In the genomic region with DNA sequence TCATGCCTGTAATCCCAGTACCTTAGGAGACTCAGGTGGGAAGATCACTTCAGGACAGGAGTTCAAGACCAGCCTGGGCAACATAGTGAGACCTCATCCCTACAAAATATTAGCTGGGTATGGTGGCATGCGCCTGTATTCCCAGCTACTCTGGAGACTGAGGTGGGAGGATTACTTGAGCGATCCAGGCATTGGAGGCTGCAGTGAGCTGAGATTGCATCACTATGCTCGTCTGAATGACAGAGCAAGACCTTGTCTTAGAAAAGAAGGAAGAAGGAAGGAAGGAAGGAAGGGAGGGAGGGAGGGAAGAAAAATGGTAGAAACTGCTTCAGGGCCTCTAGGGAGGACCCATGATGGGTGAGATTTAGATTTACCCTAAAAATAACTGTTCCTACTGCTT, we compare ENCODE assay signal across 19 cellular contexts.
A peak's percentile ranks its signal among the peaks of the same experiment; 100 is the strongest.
DNase-seq lines count a peak whose midpoint lies in the region; ATAC-seq, FAIRE-seq and TF ChIP-seq lines count a peak whose summit lies in the region.
"Had no signal": no experiment of that assay in that cellular context is flagged by ENCODE, and none has a peak within 500 bp of the region (broad histone marks: within the 10 kb centered on the region; RNA-seq: fewer than 3 reads in every experiment).

No MANE protein-coding gene starts in this region.

- intact Hi-C loops in pancreas (cut with DNase I), result no loop called here

- 77 to 91% methylated on average over 3 of the region's 3 CpGs for WGBS in pancreas, 2 donors

- no peak for FAIRE-seq in pancreas (lab: Jason Lieb, UNC)
- FAIRE-seq: GM12878, GM18507 had no signal

- H3K27ac ChIP-seq in cingulate gyrus (ENCODE audit: low read depth, low read length) (peak overlapping the region; percentile 32), pancreas (no peak overlapping the region)
- H3K27ac ChIP-seq: SK-N-MC had no signal

- no peak overlapping the region for H3K4me3 Mint-ChIP-seq in progenitor cell of endocrine pancreas (ENCODE audit: low read depth)
- H3K4me3 Mint-ChIP-seq: CD4-positive, CD25-positive, alpha-beta regulatory T cell had no signal

- no peaks in the 10 kb centered on the region for H3K36me3 ChIP-seq in pancreas

- no peak for TF ChIP-seq CTCF in progenitor cell of endocrine pancreas (IDR thresholded peaks at IDR 0.05; ENCODE audit: unreplicated experiment)
- TF ChIP-seq CTCF in pancreas (IDR thresholded peaks at IDR 0.05), result no peak

- no peaks in the 10 kb centered on the region for H3K4me1 Mint-ChIP-seq in progenitor cell of endocrine pancreas (ENCODE audit: low read depth)

- H3K4me1 ChIP-seq in pancreas, result no peaks in the 10 kb centered on the region

- H3K9me3 Mint-ChIP-seq in progenitor cell of endocrine pancreas (ENCODE audit: low read depth), result no peaks in the 10 kb centered on the region
- H3K9me3 Mint-ChIP-seq: CD4-positive, CD25-positive, alpha-beta regulatory T cell had no signal

- peak; percentile 43 for DNase-seq in SIG-M5 treated with dmso at 0.1 percent for 504 hours (lab: John Stamatoyannopoulos, UW; ENCODE audit: unreplicated experiment)
- no peak for DNase-seq in SIG-M5 (lab: John Stamatoyannopoulos, UW)
- DNase-seq in NOMO-1 treated with DMSO at 0.1 percent for 48 hours (lab: John Stamatoyannopoulos, UW; ENCODE audit: unreplicated experiment), result peak; percentile 56
- no peak for DNase-seq in progenitor cell of endocrine pancreas (ENCODE audit: low spot score, unreplicated experiment)
- DNase-seq in pancreas, result no peak
- no peak for DNase-seq in retina
- DNase-seq in activated T-cell treated with anti-CD3 and anti-CD28 coated beads, Interleukin-2, amount 50 U/mL, for 1 hour, result no peak
- DNase-seq: 8988T; Calu3; CD4-positive, CD25-positive, alpha-beta regulatory T cell; KG1; NCI-H1436; NCI-H2029 treated with DMSO at 0.1 percent for 48 hours; NCI-H510A; NCI-H82 had no signal

- no peaks in the 10 kb centered on the region for H3K9me3 ChIP-seq in pancreas

- no peaks in the 10 kb centered on the region for H3K27me3 Mint-ChIP-seq in progenitor cell of endocrine pancreas
- H3K27me3 Mint-ChIP-seq: CD4-positive, CD25-positive, alpha-beta regulatory T cell had no signal

- ATAC-seq in pancreas, result no peak
- ATAC-seq: GM12878 had no signal

- H3K36me3 Mint-ChIP-seq in progenitor cell of endocrine pancreas (ENCODE audit: insufficient read depth), result peaks cover 2% of the 10 kb centered on the region

- peak overlapping the region; percentile 13 for H3K27ac Mint-ChIP-seq in progenitor cell of endocrine pancreas
- H3K27ac Mint-ChIP-seq: CD4-positive, CD25-positive, alpha-beta regulatory T cell had no signal

- H3K4me3 ChIP-seq in pancreas, result no peak overlapping the region
- H3K4me3 ChIP-seq: GM12878, SK-N-MC had no signal

- no peaks in the 10 kb centered on the region for H3K27me3 ChIP-seq in pancreas

Comparison
In these comparisons a context has a peak if more than half of its experiments do, and no peak if none do; other contexts are left out.
1. DNase-seq: peak in SIG-M5 treated with dmso at 0.1 percent for 504 hours (single experiment) and NOMO-1 treated with DMSO at 0.1 percent for 48 hours (single experiment); none in SIG-M5 (single experiment), progenitor cell of endocrine pancreas (single experiment), pancreas (0 of 6), retina (single experiment) and activated T-cell treated with anti-CD3 and anti-CD28 coated beads, Interleukin-2, amount 50 U/mL, for 1 hour (single experiment).